ENCODE assay signal across 9 cellular contexts in genomic region chr5:119022017-119022745, GRCh38. TPM values are rescaled to one million over a fixed set of nuclear protein-coding genes. Genes with fewer than 3 reads are reported as not detected.
DNase-seq lines count a peak whose midpoint lies in the region; ATAC-seq and TF ChIP-seq lines count a peak whose summit lies in the region.
"Had no signal": no experiment of that assay in that cellular context is flagged by ENCODE, and none has a peak within 500 bp of the region (broad histone marks: within the 10 kb centered on the region; RNA-seq: fewer than 3 reads in every experiment).

No MANE protein-coding gene starts in this region.

- CTCF ChIA-PET in activated CD4-positive, alpha-beta T cell treated with anti-CD3 and anti-CD28 coated beads for 36 hours (lab: Charles Lee) = interaction anchor here (0.7 to 1.7 kb wide), 7 partner anchors 168 to 410 kb away, joined by 3 to 7 read pairs (median 4); no protein-coding TSS in a partner anchor

- intact Hi-C loops in activated CD4-positive, alpha-beta T cell treated with anti-CD3 and anti-CD28 coated beads for 36 hours (cut with DNase I, micrococcal nuclease) = loop anchor here (1.0 to 2.0 kb wide), 3 partner anchors 247 to 413 kb away; no protein-coding TSS in a partner anchor
- intact Hi-C loops in right cardiac atrium (cut with DNase I) = no loop called here

- WGBS in right cardiac atrium = 45% methylated on average over 5 of the region's 5 CpGs

- H3K4me3 ChIP-seq in LNCaP clone FGC (ENCODE audit: low read depth, low read length) (no peak overlapping the region), right cardiac atrium (ENCODE audit: low read length) (no peak overlapping the region)
- H3K4me3 ChIP-seq: upper lobe of left lung had no signal

- POLR2A ChIA-PET in activated CD4-positive, alpha-beta T cell treated with anti-CD3 and anti-CD28 coated beads for 36 hours (lab: Charles Lee) = no interaction called here

- H3K9me3 Mint-ChIP-seq in activated CD4-positive, alpha-beta T cell treated with anti-CD3 and anti-CD28 coated beads for 36 hours (ENCODE audit: low read depth) = peaks cover 8% of the 10 kb centered on the region

- H3K36me3 Mint-ChIP-seq in activated CD4-positive, alpha-beta T cell treated with anti-CD3 and anti-CD28 coated beads for 36 hours (ENCODE audit: low read depth) = no peaks in the 10 kb centered on the region

- no peak overlapping the region for H3K27ac ChIP-seq in right cardiac atrium (ENCODE audit: low read length)
- H3K27ac ChIP-seq: upper lobe of left lung had no signal

- no peaks in the 10 kb centered on the region for H3K9me3 ChIP-seq in right cardiac atrium (ENCODE audit: control insufficient read depth, low read length)

- no peak overlapping the region for H3K27ac Mint-ChIP-seq in activated CD4-positive, alpha-beta T cell treated with anti-CD3 and anti-CD28 coated beads for 36 hours

- H3K4me1 Mint-ChIP-seq in activated CD4-positive, alpha-beta T cell treated with anti-CD3 and anti-CD28 coated beads for 36 hours = peaks cover 2% of the 10 kb centered on the region

- H3K4me3 Mint-ChIP-seq in activated CD4-positive, alpha-beta T cell treated with anti-CD3 and anti-CD28 coated beads for 36 hours = no peak overlapping the region

- H3K27me3 Mint-ChIP-seq in activated CD4-positive, alpha-beta T cell treated with anti-CD3 and anti-CD28 coated beads for 36 hours = no peaks in the 10 kb centered on the region

- DNase-seq in activated CD4-positive, alpha-beta T cell treated with anti-CD3 and anti-CD28 coated beads for 36 hours = no peak
- no peak for DNase-seq in activated CD4-positive, alpha-beta T cell treated with anti-CD3 and anti-CD28 coated beads for 1 hour
- DNase-seq in LNCaP clone FGC (ENCODE audit: low read depth) (no peak), amniotic epithelial cell (ENCODE audit: low read depth) (peak; percentile 54), left kidney (ENCODE audit: low read depth, low spot score) (peak; percentile 31), right cardiac atrium (no peak)
- no peak for DNase-seq in stimulated activated CD4-positive, alpha-beta T cell treated with anti-CD3 and anti-CD28 coated beads, Interleukin-4, amount 100 ng/mL, for 1 hour
- DNase-seq: upper lobe of left lung had no signal

- H3K4me1 ChIP-seq in right cardiac atrium (ENCODE audit: control insufficient read depth, insufficient read depth, low read length) = no peaks in the 10 kb centered on the region
- H3K4me1 ChIP-seq: upper lobe of left lung had no signal

- no peaks in the 10 kb centered on the region for H3K27me3 ChIP-seq in right cardiac atrium (ENCODE audit: control insufficient read depth, insufficient read depth)
- H3K27me3 ChIP-seq: upper lobe of left lung had no signal

- peak; percentile 55 for TF ChIP-seq CTCF in LNCaP clone FGC (IDR thresholded peaks at IDR 0.05; ENCODE audit: control insufficient read depth, extremely low read depth, insufficient read depth)

- ATAC-seq in activated CD4-positive, alpha-beta T cell treated with anti-CD3 and anti-CD28 coated beads for 36 hours = peak; percentile 70
- ATAC-seq in GM21786 (IDR thresholded peaks at IDR 0.05; ENCODE audit: unreplicated experiment) = peak; percentile 81
- ATAC-seq in right cardiac atrium = no peak

RNA-seq across cellular contexts. Expression of gene DTWD2, which starts 33.8 kb away (rescaled TPM):
- 1 to 10 TPM; 3.6 to 4.5 TPM for total RNA-seq in activated CD4-positive, alpha-beta T cell treated with anti-CD3 and anti-CD28 coated beads for 36 hours
- 10 to 100 TPM in 2 of 4 donors, 1 to 10 TPM in 2; 8.1 to 11.5 (median 9.7) TPM for total RNA-seq in right cardiac atrium
- 6.1 TPM for polyA plus RNA-seq in right cardiac atrium

RNA-seq across cellular contexts. Expression of gene DMXL1, which starts 48.7 kb away (rescaled TPM):
- total RNA-seq in activated CD4-positive, alpha-beta T cell treated with anti-CD3 and anti-CD28 coated beads for 36 hours = 10 to 100 TPM; 23.5 to 31.1 TPM
- total RNA-seq in right cardiac atrium = 10 to 100 TPM; 28.6 to 42.3 (median 32.1) TPM
- polyA plus RNA-seq in right cardiac atrium = 10.8 TPM

Comparison
In these comparisons a context has a peak if more than half of its experiments do, and no peak if none do; other contexts are left out.
1. ATAC-seq: peak in activated CD4-positive, alpha-beta T cell treated with anti-CD3 and anti-CD28 coated beads for 36 hours (single experiment) and GM21786 (single experiment); none in right cardiac atrium (0 of 2).
2. DNase-seq: peak in amniotic epithelial cell (single experiment) and left kidney (single experiment); none in activated CD4-positive, alpha-beta T cell treated with anti-CD3 and anti-CD28 coated beads for 36 hours (single experiment), activated CD4-positive, alpha-beta T cell treated with anti-CD3 and anti-CD28 coated beads for 1 hour (single experiment), LNCaP clone FGC (single experiment), stimulated activated CD4-positive, alpha-beta T cell treated with anti-CD3 and anti-CD28 coated beads, Interleukin-4, amount 100 ng/mL, for 1 hour (single experiment) and right cardiac atrium (0 of 3).
3. intact Hi-C loops: an anchor here in activated CD4-positive, alpha-beta T cell treated with anti-CD3 and anti-CD28 coated beads for 36 hours (1.0 to 2.0 kb wide); none called in right cardiac atrium.